In the genomic region with DNA sequence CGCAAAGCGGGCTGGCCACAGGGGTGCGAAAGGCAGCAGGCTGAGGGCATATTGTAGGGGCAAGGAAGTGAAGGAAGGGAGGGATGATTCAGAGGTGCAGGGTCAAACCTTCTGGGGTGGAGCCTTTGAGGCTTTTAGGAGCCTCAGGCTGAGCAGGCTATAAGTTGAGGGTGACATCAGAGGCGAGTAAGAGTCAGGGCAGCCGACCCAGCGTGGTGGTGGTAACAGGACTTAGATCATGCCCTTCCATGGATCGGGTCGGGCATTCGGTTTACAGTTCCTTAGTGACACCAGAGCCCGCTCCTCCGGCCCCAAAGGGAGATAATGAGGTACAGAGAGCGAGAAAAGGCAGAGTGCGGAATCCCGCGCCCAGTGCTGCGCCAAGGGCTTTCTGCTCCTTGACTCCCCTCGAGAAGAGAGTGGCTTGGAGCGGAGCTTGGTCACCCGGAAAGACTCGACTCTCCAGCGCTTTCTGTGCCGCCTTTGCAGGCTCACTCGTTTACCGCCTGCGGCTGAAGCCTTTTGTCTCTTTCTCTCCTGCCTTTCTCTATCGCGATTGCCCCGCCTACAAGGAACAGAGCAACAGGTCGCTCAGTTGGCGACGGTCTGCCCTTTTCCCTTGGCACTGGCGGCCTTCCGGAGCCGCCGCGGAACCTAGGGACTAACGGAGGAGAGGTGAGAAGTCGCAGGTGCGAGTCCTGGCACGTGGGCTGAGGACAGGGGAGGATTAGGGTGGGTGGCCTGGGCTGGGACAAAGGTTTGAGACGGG, we compare ENCODE assay signal across 9 cellular contexts. TPM values are rescaled to one million over a fixed set of nuclear protein-coding genes. Genes with fewer than 3 reads are reported as not detected.
A peak's percentile ranks its signal among the peaks of the same experiment; 100 is the strongest.
DNase-seq lines count a peak whose midpoint lies in the region; ATAC-seq, FAIRE-seq and TF ChIP-seq lines count a peak whose summit lies in the region.
"Had no signal": no experiment of that assay in that cellular context is flagged by ENCODE, and none has a peak within 500 bp of the region (broad histone marks: within the 10 kb centered on the region; RNA-seq: fewer than 3 reads in every experiment).

No MANE protein-coding gene starts in this region.

- peaks cover 39% of the 10 kb centered on the region for H3F3A ChIP-seq in GM23338 (replicated peaks; ENCODE audit: low read depth)

- H3K4me1 Mint-ChIP-seq in GM23338, result peaks cover 43% of the 10 kb centered on the region
- peaks cover 11% of the 10 kb centered on the region for H3K4me1 Mint-ChIP-seq in activated T-helper 17 cell treated with anti-CD3 and anti-CD28 coated beads, Interleukin-2, amount 50 U/mL, for 72 hours

- H3K27ac Mint-ChIP-seq in GM23338, result no peak overlapping the region
- peak overlapping the region; percentile 71 for H3K27ac Mint-ChIP-seq in activated T-helper 17 cell treated with anti-CD3 and anti-CD28 coated beads, Interleukin-2, amount 50 U/mL, for 72 hours

- no peak for TF ChIP-seq EP300 in A549 (IDR thresholded peaks at IDR 0.05)

- H3K27ac ChIP-seq in A549 (no peak overlapping the region), GM23338 (ENCODE audit: low read depth) (no peak overlapping the region), stomach smooth muscle (ENCODE audit: low read length) (no peak overlapping the region)

- TF ChIP-seq RAD21 in A549 (conservative IDR thresholded peaks at IDR 0.05 in 1 of 2, IDR thresholded peaks at IDR 0.05 in 1 of 2), result no peak

- no peaks in the 10 kb centered on the region for H3K79me2 ChIP-seq in GM23338 (replicated peaks; ENCODE audit: insufficient read depth)

- H3K9me2 ChIP-seq in GM23338 (ENCODE audit: insufficient read depth), result no peaks in the 10 kb centered on the region

- no peaks in the 10 kb centered on the region for H3K36me3 ChIP-seq in GM23338 (ENCODE audit: insufficient read depth)
- H3K36me3 ChIP-seq in stomach smooth muscle (ENCODE audit: control insufficient read depth in 2 of 2, insufficient read depth in 2 of 2, low read length in 2 of 2), result peaks cover 0 to under 1% of the 10 kb centered on the region in 2 donors

- ATAC-seq in A549 (peak in 1 of 2 experiments; percentile 6; a peak in 3 of 6 replicates), GM23338 (peak; percentile 19), GM21515 (IDR thresholded peaks at IDR 0.05; ENCODE audit: unreplicated experiment) (no peak)
- peak; percentile 83 for ATAC-seq in activated T-helper 17 cell treated with anti-CD3 and anti-CD28 coated beads, Interleukin-2, amount 50 U/mL, for 72 hours (replicated peaks)

- no peaks in the 10 kb centered on the region for H3K9me3 ChIP-seq in A549
- H3K9me3 ChIP-seq in stomach smooth muscle (ENCODE audit: control insufficient read depth in 2 of 2, low read length in 2 of 2), result no peaks in the 10 kb centered on the region

- TF ChIP-seq CTCF in A549 (IDR thresholded peaks at IDR 0.05) (no peak), GM23338 (conservative IDR thresholded peaks at IDR 0.05; ENCODE audit: low read depth in 2 of 2) (no peak)

- H2AFZ ChIP-seq in GM23338, result peak overlapping the region; percentile 98

- H3K27me3 Mint-ChIP-seq in GM23338 (ENCODE audit: insufficient read depth, low read depth, poor library complexity), result peaks cover 86% of the 10 kb centered on the region
- H3K27me3 Mint-ChIP-seq in activated T-helper 17 cell treated with anti-CD3 and anti-CD28 coated beads, Interleukin-2, amount 50 U/mL, for 72 hours, result peaks cover 25% of the 10 kb centered on the region

- CTCF ChIA-PET in A549 (lab: Yijun Ruan, JAX), result interaction anchor here (0.9 to 15.5 kb wide), 2 partner anchors 8 to 12 kb away, joined by 4 to 184 read pairs; a partner anchor contains a TSS

- no peak overlapping the region for H3K9ac ChIP-seq in stomach smooth muscle (ENCODE audit: low read length in 2 of 2)

- H3K4me2 ChIP-seq in A549, result no peak overlapping the region
- H3K4me2 ChIP-seq in GM23338, result peak overlapping the region; percentile 95

- peaks cover 10% of the 10 kb centered on the region for H3K4me1 ChIP-seq in A549
- peaks cover 42% of the 10 kb centered on the region for H3K4me1 ChIP-seq in GM23338 (ENCODE audit: insufficient read depth)
- H3K4me1 ChIP-seq in stomach smooth muscle (ENCODE audit: control insufficient read depth, insufficient read depth, low read length), result peaks cover 36% of the 10 kb centered on the region

- DNase-seq in A549 (ENCODE audit: low read depth in 1 of 2, low spot score in 1 of 2), result peak in 1 of 2 experiments; percentile 32
- peak; percentile 88 for DNase-seq in GM23338 (ENCODE audit: low spot score)
- DNase-seq in iris pigment epithelial cell (ENCODE audit: low read depth), result peak; percentile 29
- DNase-seq in SKM-1 treated with dmso at 0.1 percent for 144 hours (lab: John Stamatoyannopoulos, UW; ENCODE audit: unreplicated experiment), result no peak
- no peak for DNase-seq in central memory CD4-positive, alpha-beta T cell

- peaks cover 97% of the 10 kb centered on the region for H3K27me3 ChIP-seq in GM23338 (ENCODE audit: insufficient read depth)
- peaks cover 55 to 65% of the 10 kb centered on the region in 2 donors for H3K27me3 ChIP-seq in stomach smooth muscle (ENCODE audit: control insufficient read depth in 1 of 2, insufficient read depth in 2 of 2, low read length in 2 of 2)

- FAIRE-seq in A549 (lab: Jason Lieb, UNC), result no peak

- WGBS in A549 (ENCODE audit: missing lambda C conversion rate), result 71% methylated on average over 41 of the region's 41 CpGs

- POLR2A ChIA-PET in A549 (lab: Yijun Ruan, JAX), result no interaction called here

- H4K20me1 ChIP-seq in GM23338 (replicated peaks; ENCODE audit: insufficient read depth), result peaks cover 8% of the 10 kb centered on the region; the same call in 1 of the 2 replicates

- H3K4me3 Mint-ChIP-seq in GM23338, result peak overlapping the region; percentile 77
- H3K4me3 Mint-ChIP-seq in activated T-helper 17 cell treated with anti-CD3 and anti-CD28 coated beads, Interleukin-2, amount 50 U/mL, for 72 hours, result peak overlapping the region; percentile 85

- peaks cover 8% of the 10 kb centered on the region for H3K36me3 Mint-ChIP-seq in GM23338 (ENCODE audit: low read depth)
- H3K36me3 Mint-ChIP-seq in activated T-helper 17 cell treated with anti-CD3 and anti-CD28 coated beads, Interleukin-2, amount 50 U/mL, for 72 hours (ENCODE audit: low read depth), result peaks cover 9% of the 10 kb centered on the region

- TF ChIP-seq POLR2A in A549 (IDR thresholded peaks at IDR 0.05; ENCODE audit: low read length), result no peak

- H3K9me3 Mint-ChIP-seq in GM23338, result no peaks in the 10 kb centered on the region
- H3K9me3 Mint-ChIP-seq in activated T-helper 17 cell treated with anti-CD3 and anti-CD28 coated beads, Interleukin-2, amount 50 U/mL, for 72 hours, result no peaks in the 10 kb centered on the region

- H3K4me3 ChIP-seq in A549, result no peak overlapping the region
- H3K4me3 ChIP-seq in GM23338, result peak overlapping the region; percentile 69
- peak overlapping the region; percentile 48 to 64 for H3K4me3 ChIP-seq in stomach smooth muscle (ENCODE audit: low read length in 2 of 2)

RNA-seq across cellular contexts. Expression of a gene that starts 0.7 kb away (rescaled TPM):
- polyA plus RNA-seq in A549 (2011; rRNA removed), result 0.84 and 1.0 TPM in 2 replicates
- polyA plus RNA-seq in A549 (2012; cell fraction: cytosol; rRNA removed), result 1.5 and 2.3 TPM in 2 replicates
- polyA plus RNA-seq in A549 (2012; cell fraction: nucleus; rRNA removed), result 2.3 and 3.7 TPM in 2 replicates
- polyA plus RNA-seq in A549 (2017; fragmentation: RNase III; extraction: RNeasy Plus Mini Kit Qiagen cat#74134 plus additional on column Dnase treatment), result 2.0 to 2.4 TPM (median 2.1 TPM) in 3 replicates
- polyA minus RNA-seq in A549 (2011; rRNA and poly(A)+ RNA removed), result 0.39 and 0.62 TPM in 2 replicates
- total RNA-seq in GM23338 (2014; rRNA removed; shearing (Covaris generic)), result 0.24 TPM in 1 of 2 replicates, not detected in the other
- polyA plus RNA-seq in GM23338 (2016; fragmentation: Nextera tagmentation; extraction: Ambion mirVana), result 0.57 and 0.82 TPM in 2 replicates
- total RNA-seq in activated T-helper 17 cell treated with anti-CD3 and anti-CD28 coated beads, Interleukin-2, amount 50 U/mL, for 72 hours, result 1 to 10 TPM in 1 of 2 donors, under 1 TPM in 1; 0.39 to 1.3 TPM

RNA-seq across cellular contexts. Expression of a gene that starts 8.8 kb away (rescaled TPM):
- polyA plus RNA-seq in A549 (2011; rRNA removed) (53.6 and 55.3 TPM in 2 replicates), A549 (2017; fragmentation: RNase III; extraction: RNeasy Plus Mini Kit Qiagen cat#74134 plus additional on column Dnase treatment) (32.2 to 38.1 TPM (median 32.8 TPM) in 3 replicates), GM23338 (2016; fragmentation: Nextera tagmentation; extraction: Ambion mirVana) (13.1 and 13.4 TPM in 2 replicates)
- 42.9 and 51.6 TPM in 2 replicates for polyA plus RNA-seq in A549 (2012; cell fraction: cytosol; rRNA removed)
- 32.8 and 45.5 TPM in 2 replicates for polyA plus RNA-seq in A549 (2012; cell fraction: nucleus; rRNA removed)
- 74.3 and 112 TPM in 2 replicates for polyA minus RNA-seq in A549 (2011; rRNA and poly(A)+ RNA removed)
- total RNA-seq in GM23338 (2014; rRNA removed; shearing (Covaris generic)), result 10.9 and 14.3 TPM in 2 replicates
- 10 to 100 TPM; 22.0 to 32.8 TPM for total RNA-seq in activated T-helper 17 cell treated with anti-CD3 and anti-CD28 coated beads, Interleukin-2, amount 50 U/mL, for 72 hours

RNA-seq across cellular contexts. Expression of a gene that starts 15.6 kb away (rescaled TPM):
- polyA plus RNA-seq in A549 (2011; rRNA removed) (0.05 TPM in 1 of 2 replicates, not detected in the other), A549 (2017; fragmentation: RNase III; extraction: RNeasy Plus Mini Kit Qiagen cat#74134 plus additional on column Dnase treatment) (0.37 to 0.58 TPM (median 0.39 TPM) in 3 replicates), GM23338 (2016; fragmentation: Nextera tagmentation; extraction: Ambion mirVana) (0.16 TPM in 1 of 2 replicates, not detected in the other)
- 0.17 and 0.38 TPM in 2 replicates for polyA plus RNA-seq in A549 (2012; cell fraction: cytosol; rRNA removed)
- 0.33 and 0.54 TPM in 2 replicates for polyA plus RNA-seq in A549 (2012; cell fraction: nucleus; rRNA removed)
- 0.15 TPM in 1 of 2 replicates, not detected in the other for polyA minus RNA-seq in A549 (2011; rRNA and poly(A)+ RNA removed)
- total RNA-seq in GM23338 (2014; rRNA removed; shearing (Covaris generic)), result 0.21 TPM in 1 of 2 replicates, not detected in the other
- total RNA-seq in activated T-helper 17 cell treated with anti-CD3 and anti-CD28 coated beads, Interleukin-2, amount 50 U/mL, for 72 hours, result 1 to 10 TPM in 1 of 2 donors, under 1 TPM in 1; 0.39 to 1.4 TPM
- total RNA-seq: dermis microvascular lymphatic vessel endothelial cell had no signal

RNA-seq across cellular contexts. Expression of a gene that starts 15.8 kb away (rescaled TPM):
- polyA plus RNA-seq in A549 (2011; rRNA removed) (29.6 and 32.4 TPM in 2 replicates), A549 (2017; fragmentation: RNase III; extraction: RNeasy Plus Mini Kit Qiagen cat#74134 plus additional on column Dnase treatment) (25.4 to 26.2 TPM (median 25.7 TPM) in 3 replicates), GM23338 (2016; fragmentation: Nextera tagmentation; extraction: Ambion mirVana) (13.1 and 15.8 TPM in 2 replicates)
- polyA plus RNA-seq in A549 (2012; cell fraction: cytosol; rRNA removed), result 22.3 and 28.2 TPM in 2 replicates
- polyA plus RNA-seq in A549 (2012; cell fraction: nucleus; rRNA removed), result 109 and 113 TPM in 2 replicates
- polyA minus RNA-seq in A549 (2011; rRNA and poly(A)+ RNA removed), result 32.1 and 39.3 TPM in 2 replicates
- 29.2 and 29.6 TPM in 2 replicates for total RNA-seq in GM23338 (2014; rRNA removed; shearing (Covaris generic))
- total RNA-seq in activated T-helper 17 cell treated with anti-CD3 and anti-CD28 coated beads, Interleukin-2, amount 50 U/mL, for 72 hours, result 10 to 100 TPM; 27.2 to 32.4 TPM

RNA-seq across cellular contexts. Expression of a gene that starts 15.9 kb away (rescaled TPM):
- polyA plus RNA-seq in A549 (2011; rRNA removed) (6.8 and 8.9 TPM in 2 replicates), A549 (2017; fragmentation: RNase III; extraction: RNeasy Plus Mini Kit Qiagen cat#74134 plus additional on column Dnase treatment) (11.9 to 16.4 TPM (median 12.8 TPM) in 3 replicates), GM23338 (2016; fragmentation: Nextera tagmentation; extraction: Ambion mirVana) (5.1 and 5.8 TPM in 2 replicates)
- polyA plus RNA-seq in A549 (2012; cell fraction: cytosol; rRNA removed), result 10.0 and 13.2 TPM in 2 replicates
- 39.3 and 43.2 TPM in 2 replicates for polyA plus RNA-seq in A549 (2012; cell fraction: nucleus; rRNA removed)
- polyA minus RNA-seq in A549 (2011; rRNA and poly(A)+ RNA removed), result 38.8 and 43.8 TPM in 2 replicates
- total RNA-seq in GM23338 (2014; rRNA removed; shearing (Covaris generic)), result 12.3 and 20.5 TPM in 2 replicates
- total RNA-seq in activated T-helper 17 cell treated with anti-CD3 and anti-CD28 coated beads, Interleukin-2, amount 50 U/mL, for 72 hours, result 10 to 100 TPM; 25.4 to 26.3 TPM

Comparison
In these comparisons a context has a peak if more than half of its experiments do, and no peak if none do; other contexts are left out.
1. DNase-seq: peak in GM23338 (single experiment) and iris pigment epithelial cell (single experiment); none in SKM-1 treated with dmso at 0.1 percent for 144 hours (single experiment) and central memory CD4-positive, alpha-beta T cell (single experiment).